8 cellular contexts compared by ENCODE assay signal in the genomic region with DNA sequence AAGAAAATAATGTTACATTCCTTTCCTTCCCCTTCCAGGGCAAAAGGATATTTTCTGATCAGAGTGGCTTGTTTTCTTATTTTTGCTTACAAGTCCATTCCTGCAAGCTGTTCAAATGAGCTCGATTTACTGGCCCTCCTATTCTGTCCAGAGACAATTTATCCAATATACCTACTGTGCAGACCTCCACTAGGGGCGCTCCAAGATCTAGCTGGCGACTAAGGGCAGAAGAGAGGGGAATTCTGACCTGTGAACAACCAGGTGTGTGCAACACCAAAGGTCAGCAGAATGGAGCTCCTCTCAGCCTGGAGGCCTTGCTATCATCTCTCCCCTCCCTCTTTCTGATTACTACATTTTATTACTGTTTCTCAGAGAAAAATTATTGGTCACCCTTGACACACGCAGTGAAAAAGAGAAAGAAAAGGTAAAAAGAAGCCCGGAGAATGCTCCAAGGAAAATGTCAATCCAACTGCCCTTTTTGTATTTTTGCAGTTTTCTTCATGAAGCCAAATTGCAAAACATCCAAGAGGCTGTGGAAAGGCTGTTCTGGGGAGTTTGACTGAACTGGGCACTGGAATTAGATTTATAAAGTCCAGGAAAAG. TPM values are rescaled to one million over a fixed set of nuclear protein-coding genes. Genes with fewer than 3 reads are reported as not detected.
DNase-seq lines count a peak whose midpoint lies in the region; ATAC-seq, FAIRE-seq and TF ChIP-seq lines count a peak whose summit lies in the region.

No MANE protein-coding gene starts in this region.

- ATAC-seq in HG02571 (IDR thresholded peaks at IDR 0.05; ENCODE audit: unreplicated experiment): no peak
- ATAC-seq in gastroesophageal sphincter: no peak

- TF ChIP-seq EP300 in H1 (IDR thresholded peaks at IDR 0.05; ENCODE audit: borderline replicate concordance in 1 of 2, low read depth in 2 of 2, low read length in 2 of 2): no peak
- TF ChIP-seq EP300 in gastroesophageal sphincter (IDR thresholded peaks at IDR 0.05): no peak

- H3K4me2 ChIP-seq in H1 (ENCODE audit: insufficient read depth in 1 of 2, low read depth in 2 of 2, low read length in 2 of 2): no peak overlapping the region

- H4K8ac ChIP-seq in H1 (ENCODE audit: extremely low read depth, insufficient read depth, low read length): no peak overlapping the region

- H3K36me3 ChIP-seq in H1 (ENCODE audit: control insufficient read depth in 2 of 4, insufficient read depth in 4 of 4, low read length in 3 of 4): no peaks in the 10 kb centered on the region
- H3K36me3 ChIP-seq in gastroesophageal sphincter: no peaks in the 10 kb centered on the region

- H2AFZ ChIP-seq in H1 (ENCODE audit: low read length): no peak overlapping the region

- TF ChIP-seq CTCF in H1 (IDR thresholded peaks at IDR 0.05; ENCODE audit: control extremely low read depth in 1 of 3, insufficient read depth in 1 of 3, low read depth in 1 of 3, low read length in 3 of 3) (peak; percentile 53 to 86 (median 79)), nephron progenitor cell (IDR thresholded peaks at IDR 0.05) (peak; percentile 80), gastroesophageal sphincter (IDR thresholded peaks at IDR 0.05) (peak in 2 of 4 experiments; percentile 10 to 47)

- H3K14ac ChIP-seq in H1 (ENCODE audit: insufficient read length): no peak overlapping the region

- DNase-seq in SIG-M5 treated with dmso at 0.1 percent for 504 hours (lab: John Stamatoyannopoulos, UW; ENCODE audit: unreplicated experiment): peak; percentile 27
- DNase-seq in SIG-M5 (lab: John Stamatoyannopoulos, UW): no peak
- DNase-seq in KG1 (lab: John Stamatoyannopoulos, UW): peak; percentile 6
- DNase-seq in RPMI7951 (ENCODE audit: low read depth): peak; percentile 6
- DNase-seq in H1 (ENCODE audit: low read depth in 1 of 2, low spot score in 2 of 2): peak in 1 of 2 experiments; percentile 72
- peak; percentile 71 for DNase-seq in nephron progenitor cell

- WGBS in H1 (ENCODE audit: extremely low coverage in 1 of 2, insufficient coverage in 1 of 2, insufficient read length in 1 of 2, insufficient replicate concordance in 2 of 2, low coverage in 1 of 2, low lambda C conversion rate in 2 of 2, missing lambda C conversion rate in 1 of 2), 2 experiments: 46% methylated on average over 5 of the region's 5 CpGs; no CpG with 5 or more reads in 1 of the 2 experiments
- 35 to 78% methylated on average over 3 to 5 of the region's 5 CpGs for WGBS in gastroesophageal sphincter (ENCODE audit: low coverage in 1 of 2), 2 donors

- POLR2A ChIA-PET in H1 (lab: Charles Lee; ENCODE audit: partially characterized antibody): no interaction called here

- H3K23me2 ChIP-seq in H1 (ENCODE audit: low read depth, low read length): peaks cover 7% of the 10 kb centered on the region

- H2BK20ac ChIP-seq in H1 (ENCODE audit: low read length): no peak overlapping the region

- H3K27me3 Mint-ChIP-seq in nephron progenitor cell (ENCODE audit: low read depth, poor library complexity): peaks cover 60% of the 10 kb centered on the region

- H2BK12ac ChIP-seq in H1 (ENCODE audit: low read depth, low read length): no peak overlapping the region

- H2BK120ac ChIP-seq in H1 (replicated peaks; ENCODE audit: low read depth, low read length): no peak overlapping the region

- no peak overlapping the region for H2BK15ac ChIP-seq in H1 (ENCODE audit: low read length)

- H3K9me3 Mint-ChIP-seq in nephron progenitor cell: no peaks in the 10 kb centered on the region

- peak; percentile 88 for FAIRE-seq in H1 (lab: Jason Lieb, UNC)

- H3K4me1 ChIP-seq in H1 (replicated peaks in 1 of 4; ENCODE audit: control insufficient read depth in 3 of 4, insufficient read depth in 4 of 4, low read length in 3 of 4): peaks cover 4 to 21% (median 10%) of the 10 kb centered on the region in 4 experiments
- peaks cover 0 to 18% (median 11%) of the 10 kb centered on the region in 3 donors for H3K4me1 ChIP-seq in gastroesophageal sphincter

- no peak overlapping the region for H3K4ac ChIP-seq in H1 (replicated peaks; ENCODE audit: insufficient read length, low read depth, low read length)

- H3K4me3 Mint-ChIP-seq in nephron progenitor cell: no peak overlapping the region

- no peak for TF ChIP-seq POLR2A in H1 (IDR thresholded peaks at IDR 0.05; ENCODE audit: control extremely low read depth in 1 of 2, low read depth in 2 of 2, low read length in 2 of 2)
- TF ChIP-seq POLR2A in gastroesophageal sphincter (IDR thresholded peaks at IDR 0.05): no peak

- no peaks in the 10 kb centered on the region for H3K79me1 ChIP-seq in H1 (ENCODE audit: low read depth, low read length)

- H2AK5ac ChIP-seq in H1 (ENCODE audit: low read depth, low read length): no peak overlapping the region

- H4K20me1 ChIP-seq in H1 (replicated peaks in 1 of 2; ENCODE audit: control insufficient read depth in 1 of 2, insufficient read depth in 2 of 2, low read length in 2 of 2): peaks cover 4 to 7% of the 10 kb centered on the region in 2 experiments

- no peak overlapping the region for H3K56ac ChIP-seq in H1 (replicated peaks; ENCODE audit: insufficient read length, low read depth, low read length)

- no peak overlapping the region for H4K91ac ChIP-seq in H1 (replicated peaks; ENCODE audit: insufficient read length, low read length)

- H3K9me3 ChIP-seq in H1 (ENCODE audit: insufficient read depth in 2 of 2, low read depth in 1 of 2, low read length in 1 of 2) (no peaks in the 10 kb centered on the region), gastroesophageal sphincter (no peaks in the 10 kb centered on the region)

- CTCF ChIA-PET in H1 (lab: Charles Lee; ENCODE audit: partially characterized antibody): interaction anchor here (0.6 to 12.5 kb wide), 82 partner anchors 9 to 405 kb away, joined by 3 to 246 read pairs (median 4); no protein-coding TSS in a partner anchor

- H3K27me3 ChIP-seq in H1 (replicated peaks in 1 of 4; ENCODE audit: control insufficient read depth in 3 of 4, extremely low read depth in 1 of 4, insufficient read depth in 3 of 4, low read length in 3 of 4) (peaks cover 19 to 40% (median 36%) of the 10 kb centered on the region in 4 experiments), gastroesophageal sphincter (peaks cover 84% of the 10 kb centered on the region)

- peak; percentile 74 to 83 for TF ChIP-seq RAD21 in H1 (IDR thresholded peaks at IDR 0.05 in 1 of 2, conservative IDR thresholded peaks at IDR 0.05 in 1 of 2; ENCODE audit: low read depth in 2 of 2, low read length in 2 of 2)

- H4K5ac ChIP-seq in H1 (ENCODE audit: insufficient read length, low read depth, low read length): no peak overlapping the region

- H3K79me2 ChIP-seq in H1 (ENCODE audit: control insufficient read depth in 1 of 2, insufficient read depth in 2 of 2, low read length in 2 of 2): no peaks in the 10 kb centered on the region

- H2BK5ac ChIP-seq in H1 (ENCODE audit: low read depth, low read length): no peak overlapping the region

- no peak overlapping the region for H3K27ac ChIP-seq in H1 (ENCODE audit: low read depth, low read length)
- H3K27ac ChIP-seq in gastroesophageal sphincter: no peak overlapping the region

- H3K36me3 Mint-ChIP-seq in nephron progenitor cell (ENCODE audit: low read depth): no peaks in the 10 kb centered on the region

- H3K27ac Mint-ChIP-seq in nephron progenitor cell: no peak overlapping the region

- H3K4me3 ChIP-seq in H1 (ENCODE audit: extremely low read depth in 1 of 4, insufficient read depth in 2 of 4, low read depth in 3 of 4, low read length in 4 of 4): no peak overlapping the region
- no peak overlapping the region for H3K4me3 ChIP-seq in gastroesophageal sphincter

- H3K18ac ChIP-seq in H1 (ENCODE audit: extremely low read depth, low read length): no peak overlapping the region

- H3K9ac ChIP-seq in H1 (replicated peaks in 1 of 4; ENCODE audit: extremely low read depth in 1 of 4, low read depth in 3 of 4, low read length in 3 of 4): no peak overlapping the region

- H3K4me1 Mint-ChIP-seq in nephron progenitor cell: peaks cover 19% of the 10 kb centered on the region

- no peak overlapping the region for H3K23ac ChIP-seq in H1 (ENCODE audit: insufficient read length)

TF ChIP-seq in H1, 55 proteins besides CTCF, POLR2A, EP300 and RAD21 (continues in another document):
- TF ChIP-seq, protein P1, sequence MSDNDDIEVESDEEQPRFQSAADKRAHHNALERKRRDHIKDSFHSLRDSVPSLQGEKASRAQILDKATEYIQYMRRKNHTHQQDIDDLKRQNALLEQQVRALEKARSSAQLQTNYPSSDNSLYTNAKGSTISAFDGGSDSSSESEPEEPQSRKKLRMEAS (IDR thresholded peaks at IDR 0.05): no peak
- TF ChIP-seq, protein P2, sequence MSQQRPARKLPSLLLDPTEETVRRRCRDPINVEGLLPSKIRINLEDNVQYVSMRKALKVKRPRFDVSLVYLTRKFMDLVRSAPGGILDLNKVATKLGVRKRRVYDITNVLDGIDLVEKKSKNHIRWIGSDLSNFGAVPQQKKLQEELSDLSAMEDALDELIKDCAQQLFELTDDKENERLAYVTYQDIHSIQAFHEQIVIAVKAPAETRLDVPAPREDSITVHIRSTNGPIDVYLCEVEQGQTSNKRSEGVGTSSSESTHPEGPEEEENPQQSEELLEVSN (IDR thresholded peaks at IDR 0.05): no peak
- TF ChIP-seq RBBP5 (IDR thresholded peaks at IDR 0.05; ENCODE audit: borderline replicate concordance, low read depth, low read length) (no peak), POU5F1 (IDR thresholded peaks at IDR 0.05; ENCODE audit: low read depth, low read length) (no peak), NANOG (IDR thresholded peaks at IDR 0.05; ENCODE audit: insufficient read depth, low read depth, low read length, poor library complexity, severe bottlenecking) (no peak), HDAC6 (IDR thresholded peaks at IDR 0.05; ENCODE audit: low read depth, low read length) (no peak), SIRT6 (IDR thresholded peaks at IDR 0.05; ENCODE audit: low read length) (no peak), SIN3A (conservative IDR thresholded peaks at IDR 0.05 in 1 of 2, IDR thresholded peaks at IDR 0.05 in 1 of 2; ENCODE audit: low read depth in 1 of 2, low read length in 2 of 2) (no peak), EGR1 (IDR thresholded peaks at IDR 0.05; ENCODE audit: borderline replicate concordance, low read depth, low read length) (no peak), SP1 (IDR thresholded peaks at IDR 0.05; ENCODE audit: low read depth, low read length) (no peak)

RNA-seq across cellular contexts. Expression of a gene that starts 3.2 kb away (rescaled TPM):
- total RNA-seq in RPMI7951 (2014; rRNA removed; shearing (Covaris generic)): not detected in 2 replicates
- total RNA-seq in H1 (2021; fragmentation: NEBNext Ultra II Directional; extraction: Animal tissue kit (Norgen Biotek cat#: 25700)): 0.06 and 0.11 TPM in 2 replicates
- 0.20 and 0.33 TPM in 2 replicates for polyA plus RNA-seq in H1 (2011; rRNA removed)
- 0.10 TPM for polyA plus RNA-seq in H1 (2011; cell fraction: cytosol; rRNA removed)
- polyA plus RNA-seq in H1 (2011; cell fraction: nucleus; rRNA removed): 0.39 TPM
- polyA plus RNA-seq in H1 (2012, experiment 1 of 2): 0.30 to 0.90 TPM (median 0.61 TPM) in 4 replicates
- polyA plus RNA-seq in H1 (2012, experiment 2 of 2): 0.10 TPM
- 0.26 TPM for polyA plus RNA-seq in H1 (2013, experiment 1 of 2)
- polyA plus RNA-seq in H1 (2013, experiment 2 of 2): 0.22 TPM
- polyA minus RNA-seq in H1 (2011; rRNA and poly(A)+ RNA removed): 0.28 and 0.63 TPM in 2 replicates
- polyA minus RNA-seq in H1 (2011; cell fraction: cytosol; rRNA and poly(A)+ RNA removed): not detected
- polyA minus RNA-seq in H1 (2011; cell fraction: nucleus; rRNA and poly(A)+ RNA removed): not detected
- under 1 TPM; 0.12 to 0.47 (median 0.28) TPM for total RNA-seq in gastroesophageal sphincter
